1 cellular context compared by ENCODE assay signal in the genomic region with DNA sequence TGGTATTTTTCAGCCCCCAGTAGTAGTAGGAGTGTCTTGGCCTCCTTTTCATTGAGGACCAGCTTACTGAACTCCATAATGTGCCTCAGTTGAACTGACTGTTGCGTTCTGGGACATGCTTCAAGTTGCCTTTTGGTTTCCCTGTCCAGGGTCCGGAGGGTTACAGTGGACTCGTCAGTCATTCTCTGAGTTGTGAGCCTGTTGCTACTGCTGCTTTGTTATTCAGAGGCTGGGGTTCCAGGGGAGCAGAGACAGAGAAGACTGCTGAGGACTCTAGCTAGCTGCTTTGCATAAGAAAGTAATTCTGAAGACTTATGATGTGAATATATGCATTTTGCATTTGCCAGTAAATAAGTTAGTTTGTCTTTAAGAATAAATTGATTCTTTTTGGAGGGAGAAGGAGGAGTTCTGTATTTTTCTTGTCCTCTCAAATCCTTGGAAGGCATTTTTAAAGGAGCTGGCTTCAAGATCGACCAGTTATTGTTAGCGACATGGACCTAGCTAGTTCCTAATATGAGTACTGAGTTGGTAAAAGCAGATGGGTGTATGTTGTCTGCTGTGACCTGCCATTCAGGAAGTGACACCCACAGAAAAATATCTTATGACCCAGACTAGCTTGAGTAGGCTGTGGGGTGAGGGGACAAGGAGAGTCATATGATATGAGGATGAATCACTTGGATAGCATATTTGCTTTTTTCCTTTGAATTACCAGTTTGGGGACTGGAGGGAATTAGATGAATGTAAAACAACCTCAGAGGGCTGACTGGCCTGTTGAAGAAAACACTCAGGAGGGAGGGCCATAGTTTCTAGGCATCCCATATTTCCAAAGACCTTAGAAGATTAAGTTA.
TF ChIP-seq lines count a peak whose summit lies in the region.

No MANE protein-coding gene starts in this region.

TF ChIP-seq in IMR-90, 13 proteins besides CTCF, POLR2A, EP300 and RAD21:
- no peak for TF ChIP-seq CEBPB (IDR thresholded peaks at IDR 0.05; ENCODE audit: low read depth, low read length)
- no peak for TF ChIP-seq RCOR1 (IDR thresholded peaks at IDR 0.05; ENCODE audit: insufficient replicate concordance, low read length)
- TF ChIP-seq, protein P1, sequence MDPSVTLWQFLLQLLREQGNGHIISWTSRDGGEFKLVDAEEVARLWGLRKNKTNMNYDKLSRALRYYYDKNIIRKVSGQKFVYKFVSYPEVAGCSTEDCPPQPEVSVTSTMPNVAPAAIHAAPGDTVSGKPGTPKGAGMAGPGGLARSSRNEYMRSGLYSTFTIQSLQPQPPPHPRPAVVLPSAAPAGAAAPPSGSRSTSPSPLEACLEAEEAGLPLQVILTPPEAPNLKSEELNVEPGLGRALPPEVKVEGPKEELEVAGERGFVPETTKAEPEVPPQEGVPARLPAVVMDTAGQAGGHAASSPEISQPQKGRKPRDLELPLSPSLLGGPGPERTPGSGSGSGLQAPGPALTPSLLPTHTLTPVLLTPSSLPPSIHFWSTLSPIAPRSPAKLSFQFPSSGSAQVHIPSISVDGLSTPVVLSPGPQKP (IDR thresholded peaks at IDR 0.05; ENCODE audit: borderline replicate concordance, low read depth, low read length): no peak
- TF ChIP-seq CHD1 (IDR thresholded peaks at IDR 0.05; ENCODE audit: low read depth, low read length): no peak
- TF ChIP-seq, protein P2, sequence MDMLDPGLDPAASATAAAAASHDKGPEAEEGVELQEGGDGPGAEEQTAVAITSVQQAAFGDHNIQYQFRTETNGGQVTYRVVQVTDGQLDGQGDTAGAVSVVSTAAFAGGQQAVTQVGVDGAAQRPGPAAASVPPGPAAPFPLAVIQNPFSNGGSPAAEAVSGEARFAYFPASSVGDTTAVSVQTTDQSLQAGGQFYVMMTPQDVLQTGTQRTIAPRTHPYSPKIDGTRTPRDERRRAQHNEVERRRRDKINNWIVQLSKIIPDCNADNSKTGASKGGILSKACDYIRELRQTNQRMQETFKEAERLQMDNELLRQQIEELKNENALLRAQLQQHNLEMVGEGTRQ (IDR thresholded peaks at IDR 0.05; ENCODE audit: low read depth, low read length): peak; percentile 62; the same call in 1 of the 2 replicates
- TF ChIP-seq RFX5 (IDR thresholded peaks at IDR 0.05; ENCODE audit: low read depth, low read length): no peak
- no peak for TF ChIP-seq BHLHE40 (IDR thresholded peaks at IDR 0.05; ENCODE audit: low read depth, low read length)
- no peak for TF ChIP-seq SMC3 (IDR thresholded peaks at IDR 0.05; ENCODE audit: low read depth, low read length)
- TF ChIP-seq MAZ (IDR thresholded peaks at IDR 0.05; ENCODE audit: borderline replicate concordance, low read depth, low read length): no peak
- TF ChIP-seq FOS (IDR thresholded peaks at IDR 0.05; ENCODE audit: low read depth, low read length): peak; percentile 86
- peak; percentile 36; the same call in 1 of the 2 replicates for TF ChIP-seq MAFK (IDR thresholded peaks at IDR 0.05; ENCODE audit: low read depth, low read length)
- TF ChIP-seq NFE2L2 (IDR thresholded peaks at IDR 0.05; ENCODE audit: low read depth, low read length): no peak
